ENCODE assay signal across 17 cellular contexts in the genomic region with DNA sequence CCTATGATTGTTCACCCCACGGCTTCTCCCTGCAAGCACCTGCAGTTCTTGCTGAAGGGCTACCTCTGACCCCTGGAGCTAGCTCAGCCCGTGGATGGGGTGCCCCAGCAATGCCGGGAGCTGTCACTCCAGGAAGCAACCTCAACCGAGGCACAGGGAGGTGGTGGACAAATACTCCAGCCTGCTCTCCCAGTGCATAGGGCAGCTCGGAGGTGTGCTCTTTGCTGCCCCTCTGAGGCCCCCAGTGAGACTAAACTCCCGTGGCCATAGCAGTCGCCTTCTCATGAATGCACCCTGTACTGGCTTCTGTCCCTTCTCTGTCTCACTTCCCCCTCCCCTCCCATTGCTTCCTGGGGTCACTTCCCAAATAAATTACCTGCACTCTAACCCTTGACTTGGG. TPM values are rescaled to one million over a fixed set of nuclear protein-coding genes. Genes with fewer than 3 reads are reported as not detected.
DNase-seq lines count a peak whose midpoint lies in the region; ATAC-seq and TF ChIP-seq lines count a peak whose summit lies in the region.
"Had no signal": no experiment of that assay in that cellular context is flagged by ENCODE, and none has a peak within 500 bp of the region (broad histone marks: within the 10 kb centered on the region; RNA-seq: fewer than 3 reads in every experiment).

No MANE protein-coding gene starts in this region.

- H3K9me3 Mint-ChIP-seq in chondrocyte (ENCODE audit: low read depth): no peaks in the 10 kb centered on the region
- H3K9me3 Mint-ChIP-seq: CD4-positive, alpha-beta T cell had no signal

- H3K36me3 Mint-ChIP-seq in chondrocyte (ENCODE audit: low read depth): no peaks in the 10 kb centered on the region

- H3K27me3 ChIP-seq in heart left ventricle (no peaks in the 10 kb centered on the region), smooth muscle cell (ENCODE audit: low read depth) (no peaks in the 10 kb centered on the region)
- H3K27me3 ChIP-seq: Peyer's patch had no signal

- no peak overlapping the region for H3K9ac ChIP-seq in smooth muscle cell (ENCODE audit: low read depth)
- H3K9ac ChIP-seq: parathyroid adenoma had no signal

- H3K4me3 Mint-ChIP-seq in chondrocyte (ENCODE audit: unreplicated experiment): no peak overlapping the region
- H3K4me3 Mint-ChIP-seq: CD4-positive, alpha-beta T cell had no signal

- no peaks in the 10 kb centered on the region for H4K20me1 ChIP-seq in smooth muscle cell (ENCODE audit: low read depth)

- H3K9me3 ChIP-seq in heart left ventricle (no peaks in the 10 kb centered on the region), smooth muscle cell (replicated peaks; ENCODE audit: low read depth) (no peaks in the 10 kb centered on the region)
- H3K9me3 ChIP-seq: Peyer's patch had no signal

- no peak overlapping the region for H3K4me3 ChIP-seq in heart left ventricle
- no peak overlapping the region for H3K4me3 ChIP-seq in smooth muscle cell
- H3K4me3 ChIP-seq: Peyer's patch had no signal

- ATAC-seq in left ventricle myocardium superior: peak; percentile 62
- ATAC-seq in heart left ventricle: no peak
- ATAC-seq in GM21825 (IDR thresholded peaks at IDR 0.05; ENCODE audit: unreplicated experiment): no peak

- TF ChIP-seq CTCF in heart left ventricle (IDR thresholded peaks at IDR 0.05): peak in 5 of 12 donors; percentile 9 to 21 (median 19)
- peak; percentile 17 for TF ChIP-seq CTCF in chondrocyte (IDR thresholded peaks at IDR 0.05)
- peak; percentile 7 for TF ChIP-seq CTCF in smooth muscle cell (IDR thresholded peaks at IDR 0.05; ENCODE audit: borderline replicate concordance, insufficient read depth, poor library complexity, severe bottlenecking)

- no peaks in the 10 kb centered on the region for H3K79me2 ChIP-seq in smooth muscle cell (ENCODE audit: low read depth)
- H3K79me2 ChIP-seq: parathyroid adenoma had no signal

- H3K36me3 ChIP-seq in heart left ventricle (no peaks in the 10 kb centered on the region), smooth muscle cell (ENCODE audit: low read depth) (no peaks in the 10 kb centered on the region)
- H3K36me3 ChIP-seq: Peyer's patch had no signal

- H3K27ac ChIP-seq in heart left ventricle (no peak overlapping the region), smooth muscle cell (ENCODE audit: low read depth) (no peak overlapping the region)
- H3K27ac ChIP-seq: parathyroid adenoma, Peyer's patch had no signal

- no peaks in the 10 kb centered on the region for H3K27me3 Mint-ChIP-seq in chondrocyte (ENCODE audit: low read depth)
- H3K27me3 Mint-ChIP-seq: CD4-positive, alpha-beta T cell had no signal

- no peaks in the 10 kb centered on the region for H3F3A ChIP-seq in smooth muscle cell (ENCODE audit: low read depth)

- DNase-seq in left ventricle myocardium superior (no peak), heart left ventricle (no peak), NCI-H146 (lab: John Stamatoyannopoulos, UW) (peak; percentile 61), chondrocyte (ENCODE audit: low spot score) (no peak), smooth muscle cell (lab: John Stamatoyannopoulos, UW; ENCODE audit: unreplicated experiment) (no peak), ureter (ENCODE audit: low spot score) (no peak)
- DNase-seq in stimulated activated CD4-positive, alpha-beta T cell treated with anti-CD3 and anti-CD28 coated beads, Interleukin-15, amount 100 ng/mL, for 24 hours: no peak
- DNase-seq: activated CD4-positive, CD25-positive, alpha-beta regulatory T cell treated with anti-CD3 and anti-CD28 coated beads, Interleukin-2, amount 50 U/mL, for 72 hours; activated effector memory CD4-positive, alpha-beta T cell treated with Interleukin-2 at 50 U/mL for 16 hours; CD4-positive, alpha-beta T cell; central memory CD4-positive, alpha-beta T cell; NCI-H2029 treated with DMSO at 0.1 percent for 48 hours; Peyer's patch; stimulated activated CD4-positive, alpha-beta T cell treated with anti-CD3 and anti-CD28 coated beads, Interleukin-4, amount 100 ng/mL, for 4 hours had no signal

- no peak overlapping the region for H3K27ac Mint-ChIP-seq in chondrocyte (ENCODE audit: unreplicated experiment)
- H3K27ac Mint-ChIP-seq: CD4-positive, alpha-beta T cell had no signal

- TF ChIP-seq POLR2A in heart left ventricle (IDR thresholded peaks at IDR 0.05): no peak

- no peak overlapping the region for H3K4me2 ChIP-seq in smooth muscle cell

- 58 to 78% (median 68%) methylated on average over 6 to 7 of the region's 7 CpGs for WGBS in heart left ventricle, 4 donors
- 57% methylated on average over 7 of the region's 7 CpGs for WGBS in smooth muscle cell (ENCODE audit: low lambda C conversion rate)

- H2AFZ ChIP-seq in smooth muscle cell (ENCODE audit: low read depth): no peak overlapping the region
- H2AFZ ChIP-seq: parathyroid adenoma had no signal

- H3K4me1 Mint-ChIP-seq in chondrocyte (ENCODE audit: low read depth): peaks cover 19% of the 10 kb centered on the region

- intact Hi-C loops in left ventricle myocardium superior (cut with micrococcal nuclease): no loop called here
- intact Hi-C loops in heart left ventricle (cut with DNase I): no loop called here

- peaks cover 0 to 16% (median 0%) of the 10 kb centered on the region in 12 donors for H3K4me1 ChIP-seq in heart left ventricle
- no peaks in the 10 kb centered on the region for H3K4me1 ChIP-seq in smooth muscle cell (ENCODE audit: low read depth)
- H3K4me1 ChIP-seq: parathyroid adenoma, Peyer's patch had no signal

RNA-seq across cellular contexts. Expression of a gene that starts 48.5 kb away (rescaled TPM):
- 1.7 TPM for total RNA-seq in left ventricle myocardium superior
- total RNA-seq in heart left ventricle: 1 to 10 TPM in 7 of 9 donors, under 1 TPM in 2; 0.49 to 4.0 (median 1.7) TPM
- 1 to 10 TPM; 1.3 to 2.8 TPM for polyA plus RNA-seq in heart left ventricle
- total RNA-seq in chondrocyte: 5.1 to 12.2 TPM (median 12.0 TPM) in 3 replicates
- total RNA-seq in smooth muscle cell: 3.5 and 8.2 TPM in 2 replicates
- 11.1 and 13.4 TPM in 2 replicates for polyA plus RNA-seq in smooth muscle cell
- 1.7 TPM for total RNA-seq in ureter
- total RNA-seq: CD4-positive, alpha-beta T cell; fibroblast of lung had no signal
